8 cellular contexts compared by ENCODE assay signal in genomic region chr1:175742790-175743459, GRCh38. TPM values are rescaled to one million over a fixed set of nuclear protein-coding genes. Genes with fewer than 3 reads are reported as not detected.
A peak's percentile ranks its signal among the peaks of the same experiment; 100 is the strongest.
DNase-seq lines count a peak whose midpoint lies in the region; ATAC-seq and TF ChIP-seq lines count a peak whose summit lies in the region.
"Had no signal": no experiment of that assay in that cellular context is flagged by ENCODE, and none has a peak within 500 bp of the region (broad histone marks: within the 10 kb centered on the region; RNA-seq: fewer than 3 reads in every experiment).

No MANE protein-coding gene starts in this region.

- H3K9me3 Mint-ChIP-seq in activated naive CD4-positive, alpha-beta T cell treated with anti-CD3 and anti-CD28 coated beads, Interleukin-2, amount 10 ng/mL, durations not matched to agents 7 days and 5 days = no peaks in the 10 kb centered on the region

- TF ChIP-seq CTCF in fibroblast of the aortic adventitia (IDR thresholded peaks at IDR 0.05; ENCODE audit: insufficient read depth, low read length) = no peak

- peaks cover 16% of the 10 kb centered on the region for H3K27me3 Mint-ChIP-seq in activated naive CD4-positive, alpha-beta T cell treated with anti-CD3 and anti-CD28 coated beads, Interleukin-2, amount 10 ng/mL, durations not matched to agents 7 days and 5 days

- H3K36me3 ChIP-seq in NT2/D1 (ENCODE audit: insufficient read depth, insufficient read length, low read length) = no peaks in the 10 kb centered on the region

- H3K27ac Mint-ChIP-seq in activated naive CD4-positive, alpha-beta T cell treated with anti-CD3 and anti-CD28 coated beads, Interleukin-2, amount 10 ng/mL, durations not matched to agents 7 days and 5 days = no peak overlapping the region
- H3K27ac Mint-ChIP-seq: T-helper 1 cell treated with Interleukin-12 subunit alpha and Interleukin-12 subunit beta and Interleukin-4 antibody, amounts not matched to agents 30 μg/mL and 1 μg/mL, for 36 hours had no signal

- H3K4me3 Mint-ChIP-seq in activated naive CD4-positive, alpha-beta T cell treated with anti-CD3 and anti-CD28 coated beads, Interleukin-2, amount 10 ng/mL, durations not matched to agents 7 days and 5 days = no peak overlapping the region
- H3K4me3 Mint-ChIP-seq: T-helper 1 cell treated with Interleukin-12 subunit alpha and Interleukin-12 subunit beta and Interleukin-4 antibody, amounts not matched to agents 30 μg/mL and 1 μg/mL, for 36 hours had no signal

- no peaks in the 10 kb centered on the region for H3K9me3 ChIP-seq in NT2/D1 (ENCODE audit: insufficient read depth, low read length)

- no peaks in the 10 kb centered on the region for H3K27me3 ChIP-seq in NT2/D1 (ENCODE audit: insufficient read depth, insufficient read length)

- no peaks in the 10 kb centered on the region for H3K36me3 Mint-ChIP-seq in activated naive CD4-positive, alpha-beta T cell treated with anti-CD3 and anti-CD28 coated beads, Interleukin-2, amount 10 ng/mL, durations not matched to agents 7 days and 5 days

- ATAC-seq in HG03432 (IDR thresholded peaks at IDR 0.05; ENCODE audit: unreplicated experiment) (no peak), GM18907 (IDR thresholded peaks at IDR 0.05; ENCODE audit: unreplicated experiment) (no peak)

- peak; percentile 16 for DNase-seq in HT-29 (ENCODE audit: low spot score)
- DNase-seq in NT2/D1 (ENCODE audit: low read depth, low spot score) = peak; percentile 60
- DNase-seq in fibroblast of the aortic adventitia (ENCODE audit: low read depth) = peak; percentile 17
- DNase-seq in putamen (ENCODE audit: low spot score) = peak; percentile 36
- no peak for DNase-seq in activated naive CD4-positive, alpha-beta T cell treated with anti-CD3 and anti-CD28 coated beads, Interleukin-2, amount 10 ng/mL, durations not matched to agents 7 days and 5 days

- no peak overlapping the region for H3K9ac ChIP-seq in NT2/D1 (ENCODE audit: insufficient read length, low read depth)

- H3K4me1 ChIP-seq in NT2/D1 (ENCODE audit: insufficient read depth, insufficient read length) = no peaks in the 10 kb centered on the region

- CTCF ChIA-PET in activated naive CD4-positive, alpha-beta T cell treated with anti-CD3 and anti-CD28 coated beads, Interleukin-2, amount 10 ng/mL, durations not matched to agents 7 days and 5 days (lab: Charles Lee) = interaction anchor here (0.7 to 1.4 kb wide), 4 partner anchors 22 to 596 kb away, joined by 3 to 5 read pairs (median 3); no protein-coding TSS in a partner anchor

- no peaks in the 10 kb centered on the region for H3K4me1 Mint-ChIP-seq in activated naive CD4-positive, alpha-beta T cell treated with anti-CD3 and anti-CD28 coated beads, Interleukin-2, amount 10 ng/mL, durations not matched to agents 7 days and 5 days

- H3K4me3 ChIP-seq in NT2/D1 (ENCODE audit: insufficient read length, low read depth) = no peak overlapping the region
- no peak overlapping the region for H3K4me3 ChIP-seq in fibroblast of the aortic adventitia (ENCODE audit: low read depth, low read length)

RNA-seq across cellular contexts. Expression of gene TNR, which starts 0.5 kb away (rescaled TPM):
- total RNA-seq in HT-29 (2014; rRNA removed; shearing (Covaris generic)) = not detected in 2 replicates
- not detected in 2 replicates for total RNA-seq in fibroblast of the aortic adventitia (ENCODE audit: low replicate concordance)
